20 cellular contexts compared by ENCODE assay signal in the genomic region with DNA sequence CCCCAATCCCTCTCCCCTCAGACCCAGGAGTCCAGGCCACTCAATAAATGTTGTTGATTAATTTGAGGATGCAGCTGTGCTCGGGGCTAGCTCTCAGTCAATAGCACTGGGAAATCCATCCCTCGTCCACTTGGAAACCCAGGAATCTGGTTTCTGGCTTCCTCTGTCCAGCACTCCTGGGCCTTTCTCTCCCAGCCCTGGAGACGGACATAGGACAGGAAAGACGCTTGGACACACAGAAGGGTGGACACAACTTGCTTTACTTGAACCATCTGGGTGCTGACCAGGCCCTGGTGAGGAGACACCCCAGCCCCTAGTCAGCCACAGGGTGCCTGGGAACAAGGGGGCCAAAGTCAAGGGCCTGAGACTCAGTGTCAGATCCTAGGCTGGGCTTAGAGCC. TPM values are rescaled to one million over a fixed set of nuclear protein-coding genes. Genes with fewer than 3 reads are reported as not detected.
"Had no signal": no experiment of that assay in that cellular context is flagged by ENCODE, and none has a peak within 500 bp of the region (broad histone marks: within the 10 kb centered on the region; RNA-seq: fewer than 3 reads in every experiment).

No MANE protein-coding gene starts in this region.

- DNase-seq: activated CD4-positive, alpha-beta T cell treated with anti-CD3 and anti-CD28 coated beads for 36 hours; activated CD8-positive, alpha-beta memory T cell treated with anti-CD3 and anti-CD28 coated beads, Interleukin-2, amount 50 U/mL, for 48 hours; activated CD8-positive, alpha-beta T cell treated with anti-CD3 and anti-CD28 coated beads, Interleukin-2, amount 10 ng/mL, durations not matched to agents 7 days and 5 days; activated naive CD4-positive, alpha-beta T cell treated with Interleukin-2 at 50 U/mL for 16 hours; activated naive CD8-positive, alpha-beta T cell treated with anti-CD3 and anti-CD28 coated beads, Interleukin-2, amount 50 U/mL, for 24 hours; central memory CD4-positive, alpha-beta T cell; effector CD8-positive, alpha-beta T cell; hippocampal formation; kidney glomerular epithelial cell; occipital lobe; stomach had no signal

- H3K27ac ChIP-seq: coronary artery, gastroesophageal sphincter, skin epidermis, stomach, thoracic aorta, VCaP had no signal

- H3K4me3 Mint-ChIP-seq: activated CD4-positive, alpha-beta T cell treated with anti-CD3 and anti-CD28 coated beads for 36 hours; activated CD8-positive, alpha-beta T cell treated with anti-CD3 and anti-CD28 coated beads, Interleukin-2, amount 10 ng/mL, durations not matched to agents 7 days and 5 days; activated naive CD8-positive, alpha-beta T cell treated with anti-CD3 and anti-CD28 coated beads, Interleukin-2, amount 50 U/mL, for 24 hours; nephron had no signal

- H3K36me3 ChIP-seq: gastroesophageal sphincter, stomach, thoracic aorta had no signal

- H3K27ac Mint-ChIP-seq: activated CD4-positive, alpha-beta T cell treated with anti-CD3 and anti-CD28 coated beads for 36 hours; activated CD8-positive, alpha-beta T cell treated with anti-CD3 and anti-CD28 coated beads, Interleukin-2, amount 10 ng/mL, durations not matched to agents 7 days and 5 days; activated naive CD8-positive, alpha-beta T cell treated with anti-CD3 and anti-CD28 coated beads, Interleukin-2, amount 50 U/mL, for 24 hours; nephron had no signal

- H3K9me3 Mint-ChIP-seq: nephron had no signal

- H3K9me3 ChIP-seq: gastroesophageal sphincter, stomach, thoracic aorta had no signal

- ATAC-seq: activated CD4-positive, alpha-beta T cell treated with anti-CD3 and anti-CD28 coated beads for 36 hours; activated CD8-positive, alpha-beta T cell treated with anti-CD3 and anti-CD28 coated beads, Interleukin-2, amount 10 ng/mL, durations not matched to agents 7 days and 5 days; activated naive CD8-positive, alpha-beta T cell treated with anti-CD3 and anti-CD28 coated beads, Interleukin-2, amount 50 U/mL, for 24 hours had no signal

- H3K4me3 ChIP-seq: coronary artery, gastroesophageal sphincter, skin epidermis, stomach, thoracic aorta had no signal

RNA-seq across cellular contexts. Expression of a gene that starts 0.9 kb away (rescaled TPM):
- total RNA-seq: activated CD8-positive, alpha-beta T cell treated with anti-CD3 and anti-CD28 coated beads, Interleukin-2, amount 10 ng/mL, durations not matched to agents 7 days and 5 days; gastroesophageal sphincter; lung microvascular endothelial cell; occipital lobe; pulmonary artery endothelial cell; stomach; thoracic aorta; urinary bladder had no signal
- polyA plus RNA-seq: urinary bladder had no signal

RNA-seq across cellular contexts. Expression of a gene that starts 8.0 kb away (rescaled TPM):
- total RNA-seq: thoracic aorta had no signal

RNA-seq across cellular contexts. Expression of a gene that starts 9.4 kb away (rescaled TPM):
- total RNA-seq: activated CD8-positive, alpha-beta T cell treated with anti-CD3 and anti-CD28 coated beads, Interleukin-2, amount 10 ng/mL, durations not matched to agents 7 days and 5 days; lung microvascular endothelial cell; occipital lobe; thoracic aorta had no signal
- polyA plus RNA-seq: urinary bladder had no signal

RNA-seq across cellular contexts. Expression of a gene that starts 21.7 kb away (rescaled TPM):
- total RNA-seq: lung microvascular endothelial cell, pulmonary artery endothelial cell, thoracic aorta had no signal
